8 cellular contexts compared by ENCODE assay signal in the genomic region with DNA sequence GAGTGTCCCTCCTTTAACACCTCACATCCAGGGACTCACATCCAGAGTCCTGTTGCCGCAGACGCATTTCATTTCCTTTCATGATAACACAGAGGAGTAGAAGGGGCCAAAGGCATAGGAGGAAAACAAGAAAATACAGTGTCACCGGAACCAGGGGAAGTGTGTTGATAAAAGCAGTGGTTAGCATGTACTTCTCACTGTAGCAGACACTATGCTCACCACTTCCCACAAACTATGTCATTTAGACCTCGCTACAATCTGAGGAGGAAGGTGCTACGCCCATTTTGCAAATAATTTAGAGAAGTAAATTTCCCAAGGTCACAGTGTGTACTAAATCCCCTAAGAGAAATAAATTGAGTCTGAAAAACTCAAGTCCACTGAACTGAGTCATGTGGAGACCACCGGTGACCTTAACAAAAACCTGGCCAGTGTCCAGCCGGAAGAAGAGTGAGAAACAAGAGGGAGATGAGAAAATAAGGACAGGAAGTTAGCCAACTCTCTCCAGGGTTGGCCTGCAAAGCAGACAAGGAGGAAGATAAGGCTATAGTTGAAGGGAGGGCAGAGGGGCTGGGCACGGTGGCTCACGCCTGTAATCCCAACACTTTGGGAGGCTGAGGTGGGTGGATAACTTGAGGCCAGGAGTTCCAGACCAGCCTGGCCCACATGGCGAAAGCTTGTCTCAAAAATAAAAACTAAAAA. TPM values are rescaled to one million over a fixed set of nuclear protein-coding genes. Genes with fewer than 3 reads are reported as not detected.
A peak's percentile ranks its signal among the peaks of the same experiment; 100 is the strongest.
DNase-seq lines count a peak whose midpoint lies in the region; ATAC-seq, FAIRE-seq and TF ChIP-seq lines count a peak whose summit lies in the region.

No MANE protein-coding gene starts in this region.

- H3K27ac ChIP-seq in colonic mucosa (peak overlapping the region; percentile 62), small intestine (ENCODE audit: low read depth in 1 of 2, low read length in 1 of 2) (peak overlapping the region; percentile 47 to 86)

- peak; percentile 89 for DNase-seq in CD1c-positive myeloid dendritic cell (ENCODE audit: extremely low spot score)
- DNase-seq in colonic mucosa: peak; percentile 37
- DNase-seq in small intestine: peak; percentile 60
- no peak for DNase-seq in stimulated activated CD4-positive, alpha-beta T cell treated with anti-CD3 and anti-CD28 coated beads, Interleukin-2, amount 100 ng/mL, for 24 hours
- DNase-seq in G401 (ENCODE audit: low spot score): no peak

- peak overlapping the region in 1 of 2 donors; percentile 17 for H3K9ac ChIP-seq in colonic mucosa (ENCODE audit: low read depth in 2 of 2, low read length in 2 of 2)

- H3K27me3 ChIP-seq in colonic mucosa: no peaks in the 10 kb centered on the region
- no peaks in the 10 kb centered on the region for H3K27me3 ChIP-seq in small intestine (ENCODE audit: control insufficient read depth in 2 of 2, insufficient read depth in 2 of 2, low read length in 2 of 2)

- 62 to 81% (median 70%) methylated on average over 10 of the region's 10 CpGs for WGBS in small intestine, 3 donors

- intact Hi-C loops in colonic mucosa (cut with DNase I): no loop called here

- FAIRE-seq in small intestine (lab: Jason Lieb, UNC): no peak

- H3K36me3 ChIP-seq in colonic mucosa (no peaks in the 10 kb centered on the region), small intestine (ENCODE audit: control insufficient read depth in 2 of 2, insufficient read depth in 2 of 2, low read length in 2 of 2) (no peaks in the 10 kb centered on the region)

- no peak for TF ChIP-seq CTCF in colonic mucosa (IDR thresholded peaks at IDR 0.05)

- in situ Hi-C loops in G401 (cut with HindIII; ENCODE audit: low sequenced_read_pairs): no loop called here

- ATAC-seq in GM19397 (IDR thresholded peaks at IDR 0.05; ENCODE audit: unreplicated experiment) (peak; percentile 62), HG03575 (IDR thresholded peaks at IDR 0.05; ENCODE audit: extremely low read depth, insufficient number of reproducible peaks, low FRiP score, unreplicated experiment) (peak; percentile 60), GM21526 (IDR thresholded peaks at IDR 0.05; ENCODE audit: low FRiP score, unreplicated experiment) (no peak)

- H3K4me3 ChIP-seq in colonic mucosa: no peak overlapping the region
- H3K4me3 ChIP-seq in small intestine (ENCODE audit: low read depth in 1 of 2, low read length in 2 of 2): no peak overlapping the region

- H3K9me3 ChIP-seq in colonic mucosa: no peaks in the 10 kb centered on the region
- no peaks in the 10 kb centered on the region for H3K9me3 ChIP-seq in small intestine (ENCODE audit: control insufficient read depth, low read depth)

- no peaks in the 10 kb centered on the region for H3K4me1 ChIP-seq in colonic mucosa
- H3K4me1 ChIP-seq in small intestine (ENCODE audit: control insufficient read depth in 2 of 2, insufficient read depth in 1 of 2, low read depth in 1 of 2, low read length in 1 of 2): peaks cover 3% of the 10 kb centered on the region in 2 donors

RNA-seq across cellular contexts. Expression of a gene that starts 25.8 kb away (rescaled TPM):
- 10 to 100 TPM; 21.4 to 77.4 TPM for total RNA-seq in colonic mucosa
- 10 to 100 TPM in 2 of 3 donors, 1 to 10 TPM in 1; 8.6 to 23.9 (median 11.6) TPM for polyA plus RNA-seq in small intestine
- 4.4 and 6.5 TPM in 2 replicates for total RNA-seq in G401 (2014; rRNA removed; shearing (Covaris generic))

Comparison
In these comparisons a context has a peak if more than half of its experiments do, and no peak if none do; other contexts are left out.
1. DNase-seq: peak in CD1c-positive myeloid dendritic cell (single experiment), colonic mucosa (single experiment) and small intestine (single experiment); none in stimulated activated CD4-positive, alpha-beta T cell treated with anti-CD3 and anti-CD28 coated beads, Interleukin-2, amount 100 ng/mL, for 24 hours (0 of 2) and G401 (single experiment).